Comparison of ENCODE assay signal across 12 cellular contexts in genomic region chr3:30355622-30356021, GRCh38.
DNase-seq lines count a peak whose midpoint lies in the region; ATAC-seq and TF ChIP-seq lines count a peak whose summit lies in the region.
"Had no signal": no experiment of that assay in that cellular context is flagged by ENCODE, and none has a peak within 500 bp of the region (broad histone marks: within the 10 kb centered on the region; RNA-seq: fewer than 3 reads in every experiment).

No MANE protein-coding gene starts in this region.

- H4K20me1 ChIP-seq in OCI-LY7 (ENCODE audit: insufficient read depth, low read length), result no peaks in the 10 kb centered on the region

- H3K4me3 ChIP-seq in OCI-LY7 (ENCODE audit: low read depth, low read length, poor library complexity, severe bottlenecking), result no peak overlapping the region
- H3K4me3 ChIP-seq in kidney epithelial cell (ENCODE audit: low read depth, low read length), result no peak overlapping the region
- H3K4me3 ChIP-seq in adrenal gland, result no peak overlapping the region
- no peak overlapping the region for H3K4me3 ChIP-seq in WERI-Rb-1 (ENCODE audit: low read depth, low read length)

- no peaks in the 10 kb centered on the region for H3K79me2 ChIP-seq in OCI-LY7 (ENCODE audit: insufficient read depth, low read depth, low read length)

- H3K4me1 ChIP-seq in OCI-LY7 (ENCODE audit: insufficient read depth, low read length, poor library complexity, severe bottlenecking), result peaks cover 25% of the 10 kb centered on the region
- H3K4me1 ChIP-seq in adrenal gland (replicated peaks in 1 of 2), result peaks cover 0 to 13% of the 10 kb centered on the region in 2 donors

- H3K27me3 ChIP-seq in kidney epithelial cell (ENCODE audit: control insufficient read depth, insufficient read depth, low read length), result no peaks in the 10 kb centered on the region
- no peaks in the 10 kb centered on the region for H3K27me3 ChIP-seq in adrenal gland
- no peaks in the 10 kb centered on the region for H3K27me3 ChIP-seq in WERI-Rb-1 (ENCODE audit: insufficient read depth, low read depth, severe bottlenecking)

- POLR2A ChIA-PET in OCI-LY7 (lab: Charles Lee), result interaction anchor here (1.2 kb wide), 1 partner anchor 31 kb away, joined by 3 read pairs; no protein-coding TSS in a partner anchor

- no peak overlapping the region for H2AFZ ChIP-seq in OCI-LY7 (ENCODE audit: low read length)

- no TSS peak for BruUV-seq in OCI-LY7 (replicated peaks; lab: Mats Ljungman, UMichigan)

- CTCF ChIA-PET in OCI-LY7 (lab: Charles Lee; ENCODE audit: unreplicated experiment), result no interaction called here

- intact Hi-C loops in OCI-LY7 (cut with micrococcal nuclease; ENCODE audit: unreplicated experiment) (no loop called here), adrenal gland (cut with DNase I) (no loop called here)

- H3K36me3 ChIP-seq in OCI-LY7 (ENCODE audit: insufficient read depth, low read length) (no peaks in the 10 kb centered on the region), kidney epithelial cell (ENCODE audit: control insufficient read depth, insufficient read depth, low read length) (no peaks in the 10 kb centered on the region), adrenal gland (replicated peaks in 1 of 2) (no peaks in the 10 kb centered on the region), WERI-Rb-1 (no peaks in the 10 kb centered on the region)

- 81 to 100% (median 84%) methylated on average over 1 of the region's 1 CpG for WGBS in adrenal gland, 4 donors

- DNase-seq in GDM1 (lab: John Stamatoyannopoulos, UW), result peak; percentile 2
- peak; percentile 10 for DNase-seq in OCI-LY7 (ENCODE audit: low spot score)
- DNase-seq in kidney epithelial cell (ENCODE audit: low read depth), result peak; percentile 68
- DNase-seq in adrenal gland, result no peak
- no peak for DNase-seq in stimulated activated CD4-positive, alpha-beta T cell treated with anti-CD3 and anti-CD28 coated beads, Interleukin-1b, Interleukin-23, amount 100 ng/mL, for 48 hours
- DNase-seq in WERI-Rb-1, result no peak
- DNase-seq: activated effector memory CD4-positive, alpha-beta T cell treated with Interleukin-2 at 50 U/mL for 16 hours; C1 segment of cervical spinal cord; NCI-H1694 treated with DMSO at 0.1 percent for 48 hours had no signal

- H3K9me2 ChIP-seq in OCI-LY7 (ENCODE audit: insufficient read depth, low read length), result no peaks in the 10 kb centered on the region

- H3K27ac ChIP-seq in 22Rv1 (peak overlapping the region; percentile 37; the same call in 1 of the 2 replicates), OCI-LY7 (ENCODE audit: low read depth, low read length, poor library complexity, severe bottlenecking) (no peak overlapping the region), adrenal gland (no peak overlapping the region), WERI-Rb-1 (no peak overlapping the region)

- TF ChIP-seq CTCF in 22Rv1 (IDR thresholded peaks at IDR 0.05) (no peak), OCI-LY7 (conservative IDR thresholded peaks at IDR 0.05; ENCODE audit: low read length) (no peak), kidney epithelial cell (IDR thresholded peaks at IDR 0.05; ENCODE audit: insufficient read depth, low read length, poor library complexity, severe bottlenecking) (no peak), adrenal gland (IDR thresholded peaks at IDR 0.05) (no peak), WERI-Rb-1 (IDR thresholded peaks at IDR 0.05; ENCODE audit: low read depth, low read length) (no peak)

- H3K4me2 ChIP-seq in OCI-LY7 (ENCODE audit: low read length), result peak overlapping the region; percentile 26

- H3K9me3 ChIP-seq in OCI-LY7 (ENCODE audit: low read length), result no peaks in the 10 kb centered on the region
- H3K9me3 ChIP-seq in adrenal gland (replicated peaks in 1 of 3), result no peaks in the 10 kb centered on the region
- H3K9me3 ChIP-seq in WERI-Rb-1 (ENCODE audit: severe bottlenecking), result no peaks in the 10 kb centered on the region

- no peak for TF ChIP-seq POLR2A in adrenal gland (IDR thresholded peaks at IDR 0.05)

- no peak for ATAC-seq in HG02938 (IDR thresholded peaks at IDR 0.05; ENCODE audit: unreplicated experiment)
- ATAC-seq: activated CD4-positive, CD25-positive, alpha-beta regulatory T cell treated with anti-CD3 and anti-CD28 coated beads, Interleukin-2, amount 50 U/mL, for 24 hours had no signal

Comparison
In these comparisons a context has a peak if more than half of its experiments do, and no peak if none do; other contexts are left out.
1. DNase-seq: peak in GDM1 (single experiment), OCI-LY7 (single experiment) and kidney epithelial cell (single experiment); none in adrenal gland (0 of 7), stimulated activated CD4-positive, alpha-beta T cell treated with anti-CD3 and anti-CD28 coated beads, Interleukin-1b, Interleukin-23, amount 100 ng/mL, for 48 hours (single experiment) and WERI-Rb-1 (single experiment).